In the genomic region with DNA sequence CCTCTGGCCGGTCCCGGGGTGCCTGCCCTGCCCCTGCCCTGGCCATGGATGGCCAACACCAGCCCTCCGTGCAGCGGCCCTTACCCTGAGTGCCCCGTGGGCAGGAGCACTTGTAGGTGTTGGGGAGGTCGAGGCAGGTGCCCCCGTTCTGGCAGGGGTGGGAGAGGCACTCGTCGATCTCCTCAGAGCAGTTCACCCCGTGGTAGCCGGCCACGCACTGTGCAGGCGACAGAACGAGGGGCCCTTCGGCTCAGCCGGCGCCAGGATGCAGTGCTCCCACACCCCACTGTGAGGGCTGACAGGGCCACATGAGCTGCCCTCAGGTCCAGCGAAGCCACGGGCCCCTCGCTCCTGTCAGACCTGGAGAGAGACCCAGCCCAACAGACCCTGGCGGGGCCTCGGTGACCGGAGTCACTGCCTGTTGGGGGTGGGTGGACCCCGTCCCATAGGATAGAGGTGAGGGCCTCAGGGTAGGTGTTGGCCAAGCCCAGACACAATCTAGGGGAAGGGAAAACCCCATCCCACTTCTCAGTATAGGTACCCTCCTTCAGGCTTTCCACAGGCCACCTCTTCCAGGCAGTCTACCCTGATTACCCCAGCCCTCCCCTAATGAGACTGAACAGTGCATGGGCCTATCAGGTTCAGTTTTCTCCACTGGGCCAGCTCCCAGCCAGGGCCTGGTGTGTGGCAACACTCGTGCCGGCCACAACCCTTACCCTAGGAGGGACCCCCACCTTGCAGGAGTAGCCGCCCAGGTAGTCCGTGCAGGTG, we compare ENCODE assay signal across 2 cellular contexts.
TF ChIP-seq lines count a peak whose summit lies in the region.

No MANE protein-coding gene starts in this region.

TF ChIP-seq in A549, 52 proteins besides CTCF, POLR2A, EP300 and RAD21:
- TF ChIP-seq EHMT2 (IDR thresholded peaks at IDR 0.05; ENCODE audit: low read depth) (no peak), ZFP36 (IDR thresholded peaks at IDR 0.05; ENCODE audit: borderline replicate concordance, partially characterized antibody) (peak; percentile 98)

TF ChIP-seq in H1, 55 proteins besides CTCF, POLR2A, EP300 and RAD21:
- TF ChIP-seq KDM5A (IDR thresholded peaks at IDR 0.05; ENCODE audit: low read length): no peak
- TF ChIP-seq TCF12 (IDR thresholded peaks at IDR 0.05; ENCODE audit: low read depth, low read length): no peak
- TF ChIP-seq EGR1 (IDR thresholded peaks at IDR 0.05; ENCODE audit: borderline replicate concordance, low read depth, low read length): no peak
- TF ChIP-seq TAF1 (IDR thresholded peaks at IDR 0.05; ENCODE audit: low read depth, low read length): no peak
- no peak for TF ChIP-seq SP4 (IDR thresholded peaks at IDR 0.05; ENCODE audit: low read length)
- TF ChIP-seq CTBP2 (IDR thresholded peaks at IDR 0.05; ENCODE audit: borderline replicate concordance, insufficient read depth, insufficient read length, low read length): no peak
- no peak for TF ChIP-seq SUZ12 (IDR thresholded peaks at IDR 0.05; ENCODE audit: low read length)
- no peak for TF ChIP-seq TAF7 (optimal IDR thresholded peaks at IDR 0.05; ENCODE audit: borderline replicate concordance, low read depth, low read length)
- TF ChIP-seq ASH2L (IDR thresholded peaks at IDR 0.05; ENCODE audit: low read length): no peak
- TF ChIP-seq SP1 (IDR thresholded peaks at IDR 0.05; ENCODE audit: low read depth, low read length): no peak
- no peak for TF ChIP-seq EZH2 (IDR thresholded peaks at IDR 0.05; ENCODE audit: low read depth, low read length, severe bottlenecking)
- TF ChIP-seq TBP (IDR thresholded peaks at IDR 0.05; ENCODE audit: low read depth, low read length): no peak
- no peak for TF ChIP-seq SAP30 (IDR thresholded peaks at IDR 0.05; ENCODE audit: insufficient read depth, insufficient replicate concordance, low read length)
- TF ChIP-seq SIRT6 (IDR thresholded peaks at IDR 0.05; ENCODE audit: low read length): no peak
- no peak for TF ChIP-seq YY1 (IDR thresholded peaks at IDR 0.05; ENCODE audit: low read depth, low read length)
